In the genomic region with DNA sequence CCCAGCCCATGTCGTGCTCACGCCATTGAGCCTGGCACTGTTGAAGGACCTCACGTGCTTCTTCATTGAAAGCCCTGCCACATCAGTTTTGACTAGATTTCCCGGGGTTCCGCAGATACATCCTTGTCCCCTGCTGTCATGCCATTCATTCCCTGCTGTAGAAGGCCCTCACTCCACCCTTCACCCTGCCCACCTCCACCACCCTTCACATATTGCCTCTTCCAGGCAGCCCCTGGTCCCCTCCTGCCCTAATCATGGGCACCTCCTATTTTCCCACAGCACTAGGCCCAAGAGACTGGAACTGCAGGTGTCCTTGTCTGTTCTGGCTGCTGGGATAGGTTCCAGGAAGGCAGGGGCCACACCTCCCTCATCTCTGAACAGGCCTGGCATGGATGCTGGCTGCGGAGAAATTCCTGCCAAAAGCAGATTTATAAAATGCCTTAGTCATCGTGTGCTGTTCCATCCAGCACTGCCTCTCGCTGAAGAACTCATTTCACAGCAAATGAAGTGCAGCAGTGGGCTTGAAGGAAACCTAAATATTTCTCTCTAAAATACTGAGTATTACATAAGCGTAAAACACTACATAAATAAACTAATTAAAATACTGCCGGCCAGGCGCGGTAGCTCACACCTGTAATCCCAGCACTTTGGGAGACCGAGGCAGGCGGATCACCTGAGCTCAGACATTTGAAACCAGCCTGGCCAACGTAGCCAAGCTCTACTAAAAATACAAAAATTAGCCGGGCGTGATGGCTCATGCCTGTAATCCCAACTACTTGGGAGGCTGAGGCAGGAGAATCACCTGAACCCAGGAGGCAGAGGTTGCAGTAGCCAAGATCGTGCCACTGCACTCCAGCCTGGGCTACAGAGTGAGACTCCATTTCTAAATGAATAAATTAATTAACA, we compare ENCODE assay signal across 11 cellular contexts. TPM values are rescaled to one million over a fixed set of nuclear protein-coding genes. Genes with fewer than 3 reads are reported as not detected.
DNase-seq lines count a peak whose midpoint lies in the region; ATAC-seq, FAIRE-seq and TF ChIP-seq lines count a peak whose summit lies in the region.
"Had no signal": no experiment of that assay in that cellular context is flagged by ENCODE, and none has a peak within 500 bp of the region (broad histone marks: within the 10 kb centered on the region; RNA-seq: fewer than 3 reads in every experiment).

No MANE protein-coding gene starts in this region.

- H3K27me3 Mint-ChIP-seq in MCF 10A (ENCODE audit: insufficient read depth, unreplicated experiment): no peaks in the 10 kb centered on the region
- no peaks in the 10 kb centered on the region; the same call in 1 of the 2 replicates for H3K27me3 Mint-ChIP-seq in WTC11 (ENCODE audit: low read depth)

- H3K27ac Mint-ChIP-seq in MCF 10A (ENCODE audit: low read depth, unreplicated experiment) (peak overlapping the region; percentile 61), WTC11 (no peak overlapping the region)
- H3K27ac Mint-ChIP-seq: activated T-helper 1 cell treated with anti-CD3 and anti-CD28 coated beads, Interleukin-12 subunit alpha, Interleukin-12 subunit beta, Interleukin-2, Interleukin-4 antibody, amounts not matched to agents 30 ng/mL and 10 ng/mL and 1 ng/mL, durations not matched to agents 14 hours and 24 hours and 36 hours had no signal

- TF ChIP-seq CTCF in MCF 10A (IDR thresholded peaks at IDR 0.05; ENCODE audit: unreplicated experiment) (no peak), kidney (IDR thresholded peaks at IDR 0.05; ENCODE audit: borderline replicate concordance, extremely low read depth, insufficient read depth) (no peak), WTC11 (IDR thresholded peaks at IDR 0.05) (no peak)

- no peaks in the 10 kb centered on the region for H3K36me3 Mint-ChIP-seq in MCF 10A (ENCODE audit: insufficient read depth, unreplicated experiment)
- peaks cover 8% of the 10 kb centered on the region for H3K36me3 Mint-ChIP-seq in WTC11

- no peaks in the 10 kb centered on the region for H3K36me3 ChIP-seq in kidney (ENCODE audit: control insufficient read depth in 1 of 2, insufficient read depth in 2 of 2, low read length in 2 of 2)

- no peak overlapping the region for H3K4me3 ChIP-seq in kidney (ENCODE audit: low read length in 2 of 2)

- CTCF ChIA-PET in MCF 10A (lab: Yijun Ruan, JAX): interaction anchor here (1.1 kb wide), 1 partner anchor 22 kb away, joined by 3 read pairs; no protein-coding TSS in a partner anchor
- CTCF ChIA-PET in WTC11 (lab: Charles Lee): interaction anchor here (1.1 to 1.7 kb wide), 2 partner anchors 22 to 26 kb away, joined by 4 to 5 read pairs; no protein-coding TSS in a partner anchor

- DNase-seq in DMS153 (lab: John Stamatoyannopoulos, UW): peak; percentile 6
- no peak for DNase-seq in DMS153 treated with DMSO at 0.1 percent for 48 hours (lab: John Stamatoyannopoulos, UW; ENCODE audit: unreplicated experiment)
- DNase-seq in MCF 10A (ENCODE audit: unreplicated experiment): peak; percentile 90
- DNase-seq in kidney: peak; percentile 84
- peak; percentile 62 for DNase-seq in ureter (ENCODE audit: low spot score)
- DNase-seq in stimulated activated CD4-positive, alpha-beta T cell treated with anti-CD3 and anti-CD28 coated beads, Interleukin-4, amount 100 ng/mL, for 4 hours: no peak
- DNase-seq in WTC11 (ENCODE audit: low spot score): no peak
- no peak for DNase-seq in globus pallidus (ENCODE audit: low spot score)

- FAIRE-seq in kidney (lab: Jason Lieb, UNC): no peak
- FAIRE-seq: A204.1, islet of Langerhans had no signal

- H3K4me1 ChIP-seq in kidney (ENCODE audit: control insufficient read depth in 1 of 2, insufficient read depth in 1 of 2, low read depth in 1 of 2, low read length in 2 of 2): peaks cover 4 to 7% of the 10 kb centered on the region in 2 donors

- no peak overlapping the region for H3K9ac ChIP-seq in kidney (ENCODE audit: low read length in 2 of 2)

- intact Hi-C loops in MCF 10A (cut with micrococcal nuclease) (loop anchor here (2.0 kb wide), 1 partner anchor 18 kb away; no protein-coding TSS in a partner anchor), kidney (cut with DNase I) (no loop called here)

- H3K4me3 Mint-ChIP-seq in MCF 10A (ENCODE audit: unreplicated experiment): no peak overlapping the region
- H3K4me3 Mint-ChIP-seq in WTC11: no peak overlapping the region
- H3K4me3 Mint-ChIP-seq: activated T-helper 1 cell treated with anti-CD3 and anti-CD28 coated beads, Interleukin-12 subunit alpha, Interleukin-12 subunit beta, Interleukin-2, Interleukin-4 antibody, amounts not matched to agents 30 ng/mL and 10 ng/mL and 1 ng/mL, durations not matched to agents 14 hours and 24 hours and 36 hours had no signal

- no peaks in the 10 kb centered on the region for H3K9me3 Mint-ChIP-seq in MCF 10A (ENCODE audit: unreplicated experiment)
- peaks cover 11% of the 10 kb centered on the region for H3K9me3 Mint-ChIP-seq in WTC11
- H3K9me3 Mint-ChIP-seq: activated T-helper 1 cell treated with anti-CD3 and anti-CD28 coated beads, Interleukin-12 subunit alpha, Interleukin-12 subunit beta, Interleukin-2, Interleukin-4 antibody, amounts not matched to agents 30 ng/mL and 10 ng/mL and 1 ng/mL, durations not matched to agents 14 hours and 24 hours and 36 hours had no signal

- ATAC-seq in WTC11: no peak; the same call in 1 of the 2 replicates

- peak overlapping the region; percentile 6 to 41 for H3K27ac ChIP-seq in kidney (ENCODE audit: low read depth in 2 of 2, low read length in 2 of 2)

- H3K9me3 ChIP-seq in kidney (ENCODE audit: control insufficient read depth in 1 of 2, low read length in 2 of 2): no peaks in the 10 kb centered on the region

- POLR2A ChIA-PET in MCF 10A (lab: Yijun Ruan, JAX): interaction anchor here (0.7 to 5.4 kb wide), 6 partner anchors 11 to 40 kb away, joined by 3 to 49 read pairs (median 4); a partner anchor contains a TSS
- POLR2A ChIA-PET in WTC11 (lab: Charles Lee): no interaction called here

- no TSS peak for BruUV-seq in MCF 10A (replicated peaks; lab: Mats Ljungman, UMichigan)

- H3K4me1 Mint-ChIP-seq in MCF 10A (ENCODE audit: insufficient read depth, unreplicated experiment) (peaks cover 23% of the 10 kb centered on the region), WTC11 (peaks cover 34% of the 10 kb centered on the region)

TF ChIP-seq in WTC11, 78 proteins besides CTCF, POLR2A, EP300 and RAD21 (continues in another document):
- TF ChIP-seq SMAD4 (CRISPR knock-in tag; IDR thresholded peaks at IDR 0.05): no peak
- TF ChIP-seq CBFB (CRISPR knock-in tag; IDR thresholded peaks at IDR 0.05; ENCODE audit: low read depth): no peak
- TF ChIP-seq PRRX2 (CRISPR knock-in tag; IDR thresholded peaks at IDR 0.05): no peak
- TF ChIP-seq, protein P1, sequence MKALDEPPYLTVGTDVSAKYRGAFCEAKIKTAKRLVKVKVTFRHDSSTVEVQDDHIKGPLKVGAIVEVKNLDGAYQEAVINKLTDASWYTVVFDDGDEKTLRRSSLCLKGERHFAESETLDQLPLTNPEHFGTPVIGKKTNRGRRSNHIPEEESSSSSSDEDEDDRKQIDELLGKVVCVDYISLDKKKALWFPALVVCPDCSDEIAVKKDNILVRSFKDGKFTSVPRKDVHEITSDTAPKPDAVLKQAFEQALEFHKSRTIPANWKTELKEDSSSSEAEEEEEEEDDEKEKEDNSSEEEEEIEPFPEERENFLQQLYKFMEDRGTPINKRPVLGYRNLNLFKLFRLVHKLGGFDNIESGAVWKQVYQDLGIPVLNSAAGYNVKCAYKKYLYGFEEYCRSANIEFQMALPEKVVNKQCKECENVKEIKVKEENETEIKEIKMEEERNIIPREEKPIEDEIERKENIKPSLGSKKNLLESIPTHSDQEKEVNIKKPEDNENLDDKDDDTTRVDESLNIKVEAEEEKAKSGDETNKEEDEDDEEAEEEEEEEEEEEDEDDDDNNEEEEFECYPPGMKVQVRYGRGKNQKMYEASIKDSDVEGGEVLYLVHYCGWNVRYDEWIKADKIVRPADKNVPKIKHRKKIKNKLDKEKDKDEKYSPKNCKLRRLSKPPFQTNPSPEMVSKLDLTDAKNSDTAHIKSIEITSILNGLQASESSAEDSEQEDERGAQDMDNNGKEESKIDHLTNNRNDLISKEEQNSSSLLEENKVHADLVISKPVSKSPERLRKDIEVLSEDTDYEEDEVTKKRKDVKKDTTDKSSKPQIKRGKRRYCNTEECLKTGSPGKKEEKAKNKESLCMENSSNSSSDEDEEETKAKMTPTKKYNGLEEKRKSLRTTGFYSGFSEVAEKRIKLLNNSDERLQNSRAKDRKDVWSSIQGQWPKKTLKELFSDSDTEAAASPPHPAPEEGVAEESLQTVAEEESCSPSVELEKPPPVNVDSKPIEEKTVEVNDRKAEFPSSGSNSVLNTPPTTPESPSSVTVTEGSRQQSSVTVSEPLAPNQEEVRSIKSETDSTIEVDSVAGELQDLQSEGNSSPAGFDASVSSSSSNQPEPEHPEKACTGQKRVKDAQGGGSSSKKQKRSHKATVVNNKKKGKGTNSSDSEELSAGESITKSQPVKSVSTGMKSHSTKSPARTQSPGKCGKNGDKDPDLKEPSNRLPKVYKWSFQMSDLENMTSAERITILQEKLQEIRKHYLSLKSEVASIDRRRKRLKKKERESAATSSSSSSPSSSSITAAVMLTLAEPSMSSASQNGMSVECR (CRISPR knock-in tag; IDR thresholded peaks at IDR 0.05; ENCODE audit: borderline replicate concordance): no peak
- TF ChIP-seq ZNF317 (CRISPR knock-in tag; IDR thresholded peaks at IDR 0.05; ENCODE audit: borderline replicate concordance, low read depth): no peak

RNA-seq across cellular contexts. Expression of a gene that starts 38.4 kb away (rescaled TPM):
- total RNA-seq in MCF 10A (2022) (51.7 and 52.8 TPM in 2 replicates), kidney (79.2 TPM), ureter (49.1 TPM), WTC11 (2021) (90.6 to 97.8 TPM (median 95.9 TPM) in 3 replicates)
- polyA plus RNA-seq in kidney (ENCODE audit: insufficient read depth, low read depth, low replicate concordance): 78.3 TPM

RNA-seq across cellular contexts. Expression of a gene that starts 38.6 kb away (rescaled TPM):
- total RNA-seq in MCF 10A (2022): 4.9 and 5.2 TPM in 2 replicates
- 7.0 TPM for total RNA-seq in kidney
- 4.8 TPM for polyA plus RNA-seq in kidney (ENCODE audit: insufficient read depth, low read depth, low replicate concordance)
- total RNA-seq in ureter: 7.9 TPM
- 5.2 to 9.0 TPM (median 6.1 TPM) in 3 replicates for total RNA-seq in WTC11 (2021)

RNA-seq across cellular contexts. Expression of a gene that starts 44.5 kb away (rescaled TPM):
- total RNA-seq in MCF 10A (2022) (not detected in 2 replicates), kidney (129 TPM), ureter (15.9 TPM), WTC11 (2021) (5.4 to 6.8 TPM (median 6.1 TPM) in 3 replicates)
- polyA plus RNA-seq in kidney (ENCODE audit: insufficient read depth, low read depth, low replicate concordance): 280 TPM

RNA-seq across cellular contexts. Expression of a gene that starts 49.4 kb away (rescaled TPM):
- total RNA-seq in MCF 10A (2022): not detected in 2 replicates
- not detected for total RNA-seq in kidney
- not detected for polyA plus RNA-seq in kidney (ENCODE audit: insufficient read depth, low read depth, low replicate concordance)
- not detected for total RNA-seq in ureter
- 0.20 TPM in 1 of 3 replicates, not detected in the others for total RNA-seq in WTC11 (2021)
- total RNA-seq: activated T-helper 1 cell treated with anti-CD3 and anti-CD28 coated beads, Interleukin-12 subunit alpha, Interleukin-12 subunit beta, Interleukin-2, Interleukin-4 antibody, amounts not matched to agents 30 ng/mL and 10 ng/mL and 1 ng/mL, durations not matched to agents 14 hours and 24 hours and 36 hours had no signal

Comparison
In these comparisons a context has a peak if more than half of its experiments do, and no peak if none do; other contexts are left out.
1. DNase-seq: peak in DMS153 (single experiment), MCF 10A (single experiment), kidney (single experiment) and ureter (single experiment); none in DMS153 treated with DMSO at 0.1 percent for 48 hours (single experiment), stimulated activated CD4-positive, alpha-beta T cell treated with anti-CD3 and anti-CD28 coated beads, Interleukin-4, amount 100 ng/mL, for 4 hours (0 of 2), WTC11 (single experiment) and globus pallidus (single experiment).